ENCODE assay signal across 16 cellular contexts in the genomic region with DNA sequence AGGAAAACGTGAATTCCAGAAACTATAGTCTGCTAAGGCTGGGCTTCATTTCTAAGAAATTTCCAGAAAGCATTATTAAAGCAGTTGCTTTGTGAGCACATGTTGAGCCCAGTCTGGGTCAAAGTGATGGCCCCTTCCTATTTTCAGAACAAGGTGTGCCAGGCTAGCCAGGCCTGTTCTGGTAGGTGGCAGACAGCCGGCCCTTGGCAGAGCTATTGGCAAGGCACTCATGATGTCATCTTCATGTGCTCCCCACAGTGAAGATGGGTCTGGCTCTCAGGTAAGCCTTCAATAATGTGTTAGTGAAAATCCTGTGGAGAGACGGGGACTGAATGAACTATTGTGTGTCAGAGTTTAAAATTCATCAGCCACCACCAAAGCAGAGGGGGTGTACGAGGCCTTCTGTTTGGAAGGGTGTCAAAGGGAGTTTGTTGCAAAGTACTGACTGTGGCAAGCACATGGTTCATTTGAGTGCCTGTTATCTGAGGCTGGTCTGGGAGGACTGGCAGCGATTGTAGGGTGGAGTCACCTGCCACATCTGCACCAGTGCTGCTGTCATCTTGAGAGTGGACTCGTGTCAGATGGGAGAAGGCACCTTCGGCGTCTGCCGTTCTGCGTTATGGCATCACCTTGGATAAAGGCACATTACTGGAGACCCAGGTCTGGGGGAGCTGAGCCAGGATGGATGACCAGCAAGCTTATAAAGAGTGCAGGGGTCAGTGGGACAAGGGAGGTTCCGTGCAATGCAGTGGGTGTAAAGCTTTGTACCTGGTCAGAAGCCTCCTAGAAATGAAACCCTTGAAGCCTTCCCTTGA.
"Had no signal": no experiment of that assay in that cellular context is flagged by ENCODE, and none has a peak within 500 bp of the region (broad histone marks: within the 10 kb centered on the region; RNA-seq: fewer than 3 reads in every experiment).

No MANE protein-coding gene starts in this region.

- H3K27me3 Mint-ChIP-seq: activated naive CD8-positive, alpha-beta T cell treated with anti-CD3 and anti-CD28 coated beads for 36 hours; effector memory CD8-positive, alpha-beta T cell; memory B cell had no signal

- H3K4me1 ChIP-seq: uterus had no signal

- DNase-seq: activated CD4-positive, alpha-beta T cell treated with anti-CD3 and anti-CD28 coated beads, Interleukin-2, amount 50 U/mL, for 4 hours; activated effector memory CD4-positive, alpha-beta T cell treated with anti-CD3 and anti-CD28 coated beads, Interleukin-2, amount 50 U/mL, for 16 hours; activated naive CD8-positive, alpha-beta T cell treated with anti-CD3 and anti-CD28 coated beads for 36 hours; activated T-cell treated with anti-CD3 and anti-CD28 coated beads, Interleukin-2, amount 50 U/mL, for 4 hours; effector memory CD8-positive, alpha-beta T cell; ovary; T-helper 2 cell; uterus had no signal

- ATAC-seq: activated CD4-positive, CD25-positive, alpha-beta regulatory T cell treated with anti-CD3 and anti-CD28 coated beads, Interleukin-2, amount 50 U/mL, for 24 hours; activated T-cell treated with anti-CD3 and anti-CD28 coated beads, Interleukin-2, amount 50 U/mL, for 4 hours; effector memory CD8-positive, alpha-beta T cell; left lobe of liver; stimulated activated effector memory CD8-positive, alpha-beta T cell treated with anti-CD3 and anti-CD28 coated beads, Interleukin-12 subunit alpha, Interleukin-12 subunit beta, amount 100 ng/mL, for 72 hours had no signal

- H3K9me3 Mint-ChIP-seq: effector memory CD8-positive, alpha-beta T cell had no signal

- H3K27me3 ChIP-seq: ovary, right atrium auricular region, uterus had no signal

- H3K36me3 ChIP-seq: ovary, right atrium auricular region, uterus had no signal

- H3K9me3 ChIP-seq: ovary, right atrium auricular region, uterus had no signal

- H3K27ac Mint-ChIP-seq: activated naive CD8-positive, alpha-beta T cell treated with anti-CD3 and anti-CD28 coated beads for 36 hours had no signal

- H3K4me3 ChIP-seq: coronary artery, ovary, right atrium auricular region, smooth muscle cell, uterus had no signal

- H3K4me3 Mint-ChIP-seq: activated naive CD8-positive, alpha-beta T cell treated with anti-CD3 and anti-CD28 coated beads for 36 hours; activated T-cell treated with anti-CD3 and anti-CD28 coated beads, Interleukin-2, amount 50 U/mL, for 4 hours; effector memory CD8-positive, alpha-beta T cell; memory B cell; neural crest cell; stimulated activated effector memory CD8-positive, alpha-beta T cell treated with anti-CD3 and anti-CD28 coated beads, Interleukin-12 subunit alpha, Interleukin-12 subunit beta, amount 100 ng/mL, for 72 hours had no signal

- H3K27ac ChIP-seq: coronary artery, ovary, right atrium auricular region, uterus had no signal
